ENCODE assay signal across 2 cellular contexts in the genomic region with DNA sequence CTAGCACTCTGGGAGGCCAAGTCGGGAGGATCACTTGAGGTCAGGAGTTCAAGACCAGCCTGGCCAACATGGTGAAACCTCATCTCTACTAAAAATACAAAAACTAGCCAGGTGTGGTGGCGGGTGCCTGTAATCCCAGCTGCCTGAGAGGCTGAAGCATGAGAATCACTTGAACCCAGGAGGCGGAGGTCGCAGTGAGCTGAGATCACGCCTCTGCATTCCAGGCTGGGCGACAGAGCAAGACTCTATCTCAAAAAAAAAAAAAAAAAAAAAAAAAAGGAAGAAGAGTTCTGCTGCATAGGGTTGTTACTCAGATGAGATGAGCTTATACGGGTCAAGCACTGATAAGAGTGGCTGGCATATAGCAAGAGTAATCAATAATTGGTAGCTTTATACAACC. TPM values are rescaled to one million over a fixed set of nuclear protein-coding genes. Genes with fewer than 3 reads are reported as not detected.
"Had no signal": no experiment of that assay in that cellular context is flagged by ENCODE, and none has a peak within 500 bp of the region (broad histone marks: within the 10 kb centered on the region; RNA-seq: fewer than 3 reads in every experiment).

No MANE protein-coding gene starts in this region.

RNA-seq across cellular contexts. Expression of a gene that starts 32.7 kb away (rescaled TPM):
- total RNA-seq: activated CD4-positive, alpha-beta memory T cell treated with anti-CD3 and anti-CD28 coated beads, Interleukin-2, amount 10 ng/mL, durations not matched to agents 7 days and 5 days; mononuclear cell had no signal
